Comparison of ENCODE assay signal across 2 cellular contexts in the genomic region with DNA sequence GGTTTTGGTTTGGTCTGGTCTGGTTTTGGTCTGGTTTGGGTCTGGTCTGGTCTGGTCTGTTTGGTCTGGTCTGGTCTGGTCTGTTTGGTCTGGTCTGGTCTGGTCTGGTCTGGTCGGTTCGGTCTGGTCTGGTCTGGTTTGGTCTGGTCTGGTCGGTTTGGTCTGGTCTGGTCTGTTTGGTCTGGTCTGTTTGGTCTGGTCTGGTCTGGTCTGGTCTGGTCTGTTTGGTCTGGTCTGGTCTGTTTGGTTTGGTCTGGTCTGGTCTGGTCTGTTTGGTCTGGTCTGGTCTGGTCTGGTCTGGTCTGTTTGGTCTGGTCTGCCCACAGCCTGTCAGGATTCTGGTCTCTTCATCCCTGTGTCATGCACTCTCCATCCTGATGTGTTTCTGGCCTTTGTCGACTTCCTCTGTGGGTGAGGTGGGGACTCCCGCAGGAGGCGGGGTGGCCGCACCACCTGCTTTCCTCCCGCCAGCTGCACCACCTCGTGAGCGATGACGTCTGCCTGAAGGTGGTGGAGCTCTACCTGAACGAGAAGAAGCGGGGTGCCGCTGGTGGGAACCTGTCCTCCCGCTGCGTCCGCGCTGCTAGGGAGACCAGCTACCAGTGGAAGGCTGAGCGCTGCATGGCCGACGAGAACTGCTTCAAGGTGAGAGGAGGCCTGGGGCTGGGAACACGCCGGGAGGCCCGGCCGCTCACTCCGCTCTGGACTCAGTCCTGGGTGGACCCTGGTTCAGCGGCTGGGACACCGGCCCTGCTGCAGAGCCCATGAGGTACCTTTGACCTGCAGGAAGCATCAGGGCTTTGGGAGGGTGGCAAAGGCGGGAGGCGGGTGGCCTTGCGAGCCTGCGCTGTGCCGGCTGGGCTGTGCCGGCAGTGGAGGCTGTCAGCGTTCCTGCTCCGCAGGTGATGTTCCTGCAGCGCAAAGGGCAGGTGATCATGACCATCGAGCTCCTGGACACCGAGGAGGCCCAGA.
TF ChIP-seq lines count a peak whose summit lies in the region.

No MANE protein-coding gene starts in this region.

TF ChIP-seq in HepG2, 621 proteins besides CTCF, POLR2A, EP300 and RAD21 (continues in another document):
- TF ChIP-seq TCF7 (IDR thresholded peaks at IDR 0.05; ENCODE audit: low read depth) (no peak), POGZ (CRISPR knock-in tag; IDR thresholded peaks at IDR 0.05) (no peak), ZNF142 (CRISPR knock-in tag; IDR thresholded peaks at IDR 0.05) (no peak), DZIP1 (CRISPR knock-in tag; IDR thresholded peaks at IDR 0.05) (no peak), ZSCAN12 (CRISPR knock-in tag; IDR thresholded peaks at IDR 0.05) (no peak), IKZF4 (CRISPR knock-in tag; IDR thresholded peaks at IDR 0.05; ENCODE audit: borderline replicate concordance, low read depth, not compliant biosample characterization) (no peak)
- TF ChIP-seq, protein P1, sequence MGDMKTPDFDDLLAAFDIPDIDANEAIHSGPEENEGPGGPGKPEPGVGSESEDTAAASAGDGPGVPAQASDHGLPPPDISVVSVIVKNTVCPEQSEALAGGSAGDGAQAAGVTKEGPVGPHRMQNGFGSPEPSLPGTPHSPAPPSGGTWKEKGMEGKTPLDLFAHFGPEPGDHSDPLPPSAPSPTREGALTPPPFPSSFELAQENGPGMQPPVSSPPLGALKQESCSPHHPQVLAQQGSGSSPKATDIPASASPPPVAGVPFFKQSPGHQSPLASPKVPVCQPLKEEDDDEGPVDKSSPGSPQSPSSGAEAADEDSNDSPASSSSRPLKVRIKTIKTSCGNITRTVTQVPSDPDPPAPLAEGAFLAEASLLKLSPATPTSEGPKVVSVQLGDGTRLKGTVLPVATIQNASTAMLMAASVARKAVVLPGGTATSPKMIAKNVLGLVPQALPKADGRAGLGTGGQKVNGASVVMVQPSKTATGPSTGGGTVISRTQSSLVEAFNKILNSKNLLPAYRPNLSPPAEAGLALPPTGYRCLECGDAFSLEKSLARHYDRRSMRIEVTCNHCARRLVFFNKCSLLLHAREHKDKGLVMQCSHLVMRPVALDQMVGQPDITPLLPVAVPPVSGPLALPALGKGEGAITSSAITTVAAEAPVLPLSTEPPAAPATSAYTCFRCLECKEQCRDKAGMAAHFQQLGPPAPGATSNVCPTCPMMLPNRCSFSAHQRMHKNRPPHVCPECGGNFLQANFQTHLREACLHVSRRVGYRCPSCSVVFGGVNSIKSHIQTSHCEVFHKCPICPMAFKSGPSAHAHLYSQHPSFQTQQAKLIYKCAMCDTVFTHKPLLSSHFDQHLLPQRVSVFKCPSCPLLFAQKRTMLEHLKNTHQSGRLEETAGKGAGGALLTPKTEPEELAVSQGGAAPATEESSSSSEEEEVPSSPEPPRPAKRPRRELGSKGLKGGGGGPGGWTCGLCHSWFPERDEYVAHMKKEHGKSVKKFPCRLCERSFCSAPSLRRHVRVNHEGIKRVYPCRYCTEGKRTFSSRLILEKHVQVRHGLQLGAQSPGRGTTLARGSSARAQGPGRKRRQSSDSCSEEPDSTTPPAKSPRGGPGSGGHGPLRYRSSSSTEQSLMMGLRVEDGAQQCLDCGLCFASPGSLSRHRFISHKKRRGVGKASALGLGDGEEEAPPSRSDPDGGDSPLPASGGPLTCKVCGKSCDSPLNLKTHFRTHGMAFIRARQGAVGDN (CRISPR knock-in tag; IDR thresholded peaks at IDR 0.05), result peak; percentile 19; the same call in 1 of the 2 replicates

TF ChIP-seq in endothelial cell of umbilical vein, 7 proteins besides CTCF, POLR2A, EP300 and RAD21:
- TF ChIP-seq FOS (IDR thresholded peaks at IDR 0.05; ENCODE audit: borderline replicate concordance, insufficient read depth, low read length), result no peak
- TF ChIP-seq POLR2AphosphoS5 (IDR thresholded peaks at IDR 0.05; ENCODE audit: insufficient read depth, low read depth, low read length), result no peak
